ENCODE assay signal across 11 cellular contexts in genomic region chr21:37373539-37373938, GRCh38. TPM values are rescaled to one million over a fixed set of nuclear protein-coding genes. Genes with fewer than 3 reads are reported as not detected.
A peak's percentile ranks its signal among the peaks of the same experiment; 100 is the strongest.
DNase-seq lines count a peak whose midpoint lies in the region; ATAC-seq, FAIRE-seq and TF ChIP-seq lines count a peak whose summit lies in the region.
"Had no signal": no experiment of that assay in that cellular context is flagged by ENCODE, and none has a peak within 500 bp of the region (broad histone marks: within the 10 kb centered on the region; RNA-seq: fewer than 3 reads in every experiment).

No MANE protein-coding gene starts in this region.

- no peaks in the 10 kb centered on the region for H3K9me3 Mint-ChIP-seq in Calu3 (ENCODE audit: low read depth, unreplicated experiment)
- no peaks in the 10 kb centered on the region for H3K9me3 Mint-ChIP-seq in astrocyte (ENCODE audit: unreplicated experiment)
- H3K9me3 Mint-ChIP-seq in natural killer cell treated with Interleukin-12 subunit alpha and Interleukin-12 subunit beta and Interleukin-15 and Interleukin-18, amount 100 ng/mL, for 72 hours = peaks cover under 1% of the 10 kb centered on the region

- H3K4me3 Mint-ChIP-seq in Calu3 (ENCODE audit: low read depth, unreplicated experiment) = peak overlapping the region; percentile 26
- no peak overlapping the region for H3K4me3 Mint-ChIP-seq in astrocyte (ENCODE audit: unreplicated experiment)
- peak overlapping the region; percentile 49 for H3K4me3 Mint-ChIP-seq in natural killer cell treated with Interleukin-12 subunit alpha and Interleukin-12 subunit beta and Interleukin-15 and Interleukin-18, amount 100 ng/mL, for 72 hours

- H3K4me2 ChIP-seq in astrocyte (ENCODE audit: low read length) = peak overlapping the region; percentile 6

- H3K4me1 ChIP-seq in astrocyte (ENCODE audit: insufficient read depth, low read length) = peaks cover 40% of the 10 kb centered on the region

- no peaks in the 10 kb centered on the region for H3K36me3 ChIP-seq in astrocyte (ENCODE audit: insufficient read depth, low read length)
- H3K36me3 ChIP-seq: esophagus muscularis mucosa had no signal

- no peak overlapping the region for H3K4me3 ChIP-seq in astrocyte (ENCODE audit: insufficient read depth, low read depth, low read length)
- H3K4me3 ChIP-seq: esophagus muscularis mucosa had no signal

- CTCF ChIA-PET in Calu3 (lab: Charles Lee) = no interaction called here

- peaks cover 100% of the 10 kb centered on the region for H3K79me2 ChIP-seq in astrocyte (ENCODE audit: insufficient read depth, low read length)

- intact Hi-C loops in Calu3 (cut with micrococcal nuclease; ENCODE audit: unreplicated experiment) = loop anchor here (5.0 kb wide), 1 partner anchor 89 kb away; no protein-coding TSS in a partner anchor

- H4K20me1 ChIP-seq in astrocyte (ENCODE audit: insufficient read depth, low read length) = peaks cover 95% of the 10 kb centered on the region

- no peaks in the 10 kb centered on the region for H3K27me3 ChIP-seq in astrocyte (ENCODE audit: insufficient read depth, low read length)
- H3K27me3 ChIP-seq: esophagus muscularis mucosa had no signal

- ATAC-seq in natural killer cell treated with Interleukin-12 subunit alpha and Interleukin-12 subunit beta and Interleukin-15 and Interleukin-18, amount 100 ng/mL, for 72 hours = no peak

- H3K36me3 Mint-ChIP-seq in Calu3 (ENCODE audit: insufficient read depth, unreplicated experiment) (peaks cover 28% of the 10 kb centered on the region), astrocyte (ENCODE audit: low read depth, unreplicated experiment) (peaks cover 1% of the 10 kb centered on the region)
- H3K36me3 Mint-ChIP-seq in natural killer cell treated with Interleukin-12 subunit alpha and Interleukin-12 subunit beta and Interleukin-15 and Interleukin-18, amount 100 ng/mL, for 72 hours = no peaks in the 10 kb centered on the region

- H3K9ac ChIP-seq in astrocyte (ENCODE audit: low read length) = no peak overlapping the region

- H3K9me3 ChIP-seq in astrocyte (ENCODE audit: insufficient read depth, low read depth, low read length) = no peaks in the 10 kb centered on the region
- H3K9me3 ChIP-seq: esophagus muscularis mucosa had no signal

- DNase-seq in Calu3 = no peak
- peak; percentile 40 for DNase-seq in LHCN-M2 (ENCODE audit: low read depth)
- DNase-seq in astrocyte (ENCODE audit: low read depth) = peak; percentile 10
- DNase-seq in natural killer cell treated with Interleukin-12 subunit alpha and Interleukin-12 subunit beta and Interleukin-15 and Interleukin-18, amount 100 ng/mL, for 72 hours (ENCODE audit: low spot score) = no peak
- no peak for DNase-seq in Kasumi-1 (lab: John Stamatoyannopoulos, UW)
- DNase-seq in central memory CD4-positive, alpha-beta T cell = no peak
- DNase-seq in HK-2 (ENCODE audit: unreplicated experiment) = no peak
- DNase-seq: islet precursor cell; nucleus accumbens; stimulated activated CD4-positive, alpha-beta T cell treated with anti-CD3 and anti-CD28 coated beads, Interleukin-2, amount 100 ng/mL, for 24 hours had no signal

- H2AFZ ChIP-seq in astrocyte (ENCODE audit: low read depth, low read length) = no peak overlapping the region

- no TSS peak for BruUV-seq in Calu3 (replicated peaks; lab: Mats Ljungman, UMichigan)

- peaks cover 21% of the 10 kb centered on the region for H3K4me1 Mint-ChIP-seq in Calu3 (ENCODE audit: low read depth, unreplicated experiment)
- H3K4me1 Mint-ChIP-seq in astrocyte (ENCODE audit: low read depth, unreplicated experiment) = peaks cover 49% of the 10 kb centered on the region
- peaks cover 71 to 81% of the 10 kb centered on the region in 2 donors for H3K4me1 Mint-ChIP-seq in natural killer cell treated with Interleukin-12 subunit alpha and Interleukin-12 subunit beta and Interleukin-15 and Interleukin-18, amount 100 ng/mL, for 72 hours (ENCODE audit: low read depth in 2 of 2)

- H3K27ac Mint-ChIP-seq in Calu3 (ENCODE audit: unreplicated experiment) = peak overlapping the region; percentile 36
- no peak overlapping the region for H3K27ac Mint-ChIP-seq in astrocyte (ENCODE audit: unreplicated experiment)
- H3K27ac Mint-ChIP-seq in natural killer cell treated with Interleukin-12 subunit alpha and Interleukin-12 subunit beta and Interleukin-15 and Interleukin-18, amount 100 ng/mL, for 72 hours = peak overlapping the region; percentile 82 to 96

- H3K27me3 Mint-ChIP-seq in Calu3 (ENCODE audit: unreplicated experiment) (no peaks in the 10 kb centered on the region), astrocyte (ENCODE audit: low read depth, unreplicated experiment) (no peaks in the 10 kb centered on the region)
- H3K27me3 Mint-ChIP-seq in natural killer cell treated with Interleukin-12 subunit alpha and Interleukin-12 subunit beta and Interleukin-15 and Interleukin-18, amount 100 ng/mL, for 72 hours = no peaks in the 10 kb centered on the region

- no peak for TF ChIP-seq CTCF in Calu3 (IDR thresholded peaks at IDR 0.05; ENCODE audit: unreplicated experiment)
- no peak for TF ChIP-seq CTCF in astrocyte (IDR thresholded peaks at IDR 0.05; ENCODE audit: insufficient read depth, low read depth, low read length)

- no peak for FAIRE-seq in astrocyte (lab: Jason Lieb, UNC)

- peak overlapping the region; percentile 67 for H3K27ac ChIP-seq in astrocyte (ENCODE audit: low read depth, low read length)

RNA-seq across cellular contexts. Expression of gene DYRK1A, which starts 7.0 kb away (rescaled TPM):
- 45.4 and 45.6 TPM in 2 replicates for total RNA-seq in Calu3 (2022)
- 35.8 and 40.9 TPM in 2 replicates for total RNA-seq in LHCN-M2 (2014; rRNA removed)
- polyA plus RNA-seq in LHCN-M2 (2012) = 11.7 TPM
- 41.7 and 44.6 TPM in 2 replicates for total RNA-seq in astrocyte
- 10 to 100 TPM; 83.5 to 90.1 TPM for total RNA-seq in natural killer cell treated with Interleukin-12 subunit alpha and Interleukin-12 subunit beta and Interleukin-15 and Interleukin-18, amount 100 ng/mL, for 72 hours

Comparison
In these comparisons a context has a peak if more than half of its experiments do, and no peak if none do; other contexts are left out.
1. DNase-seq: peak in LHCN-M2 (single experiment) and astrocyte (single experiment); none in Calu3 (single experiment), natural killer cell treated with Interleukin-12 subunit alpha and Interleukin-12 subunit beta and Interleukin-15 and Interleukin-18, amount 100 ng/mL, for 72 hours (single experiment), Kasumi-1 (0 of 2), central memory CD4-positive, alpha-beta T cell (single experiment) and HK-2 (single experiment).